Comparison of ENCODE assay signal across 22 cellular contexts in the genomic region with DNA sequence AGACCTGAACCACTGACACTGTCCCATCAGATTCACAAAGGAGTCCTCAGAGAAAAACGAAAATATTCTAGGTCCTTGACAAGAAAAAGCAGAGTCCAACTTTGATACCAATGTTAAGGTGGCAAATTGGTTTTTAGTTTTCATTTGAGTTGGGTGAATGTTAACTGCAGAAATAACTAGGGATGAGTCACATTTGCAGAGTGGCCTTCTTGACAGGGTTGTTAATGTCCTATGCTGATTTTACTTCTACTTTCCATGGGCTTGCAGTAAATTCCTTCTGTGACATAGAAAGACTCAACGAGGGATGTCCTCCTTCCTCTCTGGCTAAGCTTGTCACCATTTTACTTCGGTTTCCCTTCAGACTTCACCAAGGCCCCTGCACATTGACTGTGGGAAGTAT. TPM values are rescaled to one million over a fixed set of nuclear protein-coding genes. Genes with fewer than 3 reads are reported as not detected.
DNase-seq lines count a peak whose midpoint lies in the region; ATAC-seq and TF ChIP-seq lines count a peak whose summit lies in the region.
"Had no signal": no experiment of that assay in that cellular context is flagged by ENCODE, and none has a peak within 500 bp of the region (broad histone marks: within the 10 kb centered on the region; RNA-seq: fewer than 3 reads in every experiment).

No MANE protein-coding gene starts in this region.

- H3K9me3 Mint-ChIP-seq in CD4-positive, CD25-positive, alpha-beta regulatory T cell: peaks cover 0 to 24% (median 3%) of the 10 kb centered on the region in 7 donors
- peaks cover 25% of the 10 kb centered on the region for H3K9me3 Mint-ChIP-seq in T-helper 2 cell treated with Interferon-gamma antibody and Interleukin-4, amounts not matched to agents 5 μg/mL and 100 μg/mL, for 36 hours
- H3K9me3 Mint-ChIP-seq in immature natural killer cell: peaks cover 0 to 19% (median 13%) of the 10 kb centered on the region in 6 donors

- H3K79me2 ChIP-seq in hepatocyte: no peaks in the 10 kb centered on the region

- H3K36me3 Mint-ChIP-seq in CD4-positive, CD25-positive, alpha-beta regulatory T cell: peaks cover 78% of the 10 kb centered on the region
- peaks cover 98% of the 10 kb centered on the region for H3K36me3 Mint-ChIP-seq in T-helper 2 cell treated with Interferon-gamma antibody and Interleukin-4, amounts not matched to agents 5 μg/mL and 100 μg/mL, for 36 hours (ENCODE audit: low read depth)
- peaks cover 67 to 83% (median 72%) of the 10 kb centered on the region in 3 donors for H3K36me3 Mint-ChIP-seq in immature natural killer cell

- peak overlapping the region; percentile 82 to 97 (median 88) for H3K27ac Mint-ChIP-seq in CD4-positive, CD25-positive, alpha-beta regulatory T cell
- H3K27ac Mint-ChIP-seq in T-helper 2 cell treated with Interferon-gamma antibody and Interleukin-4, amounts not matched to agents 5 μg/mL and 100 μg/mL, for 36 hours: peak overlapping the region; percentile 80
- H3K27ac Mint-ChIP-seq in immature natural killer cell: peak overlapping the region; percentile 89 to 100 (median 98)
- H3K27ac Mint-ChIP-seq: nephron, progenitor cell of endocrine pancreas had no signal

- no peak overlapping the region for H3K4me2 ChIP-seq in hepatocyte

- H3K27me3 ChIP-seq in CD4-positive, CD25-positive, alpha-beta regulatory T cell (ENCODE audit: control insufficient read depth, insufficient read depth, low read length): no peaks in the 10 kb centered on the region
- no peaks in the 10 kb centered on the region for H3K27me3 ChIP-seq in hepatocyte
- H3K27me3 ChIP-seq: body of pancreas, suprapubic skin had no signal

- WGBS in hepatocyte (ENCODE audit: low lambda C conversion rate, missing lambda C conversion rate): 95% methylated on average over 3 of the region's 3 CpGs

- peaks cover 83% of the 10 kb centered on the region for H3K36me3 ChIP-seq in CD4-positive, CD25-positive, alpha-beta regulatory T cell (ENCODE audit: control insufficient read depth, insufficient read depth, low read length)
- no peaks in the 10 kb centered on the region for H3K36me3 ChIP-seq in hepatocyte (replicated peaks; ENCODE audit: insufficient read depth, low read depth)

- H4K20me1 ChIP-seq in hepatocyte (ENCODE audit: insufficient read depth, poor library complexity, severe bottlenecking): no peaks in the 10 kb centered on the region

- no peaks in the 10 kb centered on the region for H3K27me3 Mint-ChIP-seq in CD4-positive, CD25-positive, alpha-beta regulatory T cell
- H3K27me3 Mint-ChIP-seq in T-helper 2 cell treated with Interferon-gamma antibody and Interleukin-4, amounts not matched to agents 5 μg/mL and 100 μg/mL, for 36 hours (ENCODE audit: low read depth): no peaks in the 10 kb centered on the region
- H3K27me3 Mint-ChIP-seq in immature natural killer cell (ENCODE audit: low read depth in 3 of 3): peaks cover 4 to 23% (median 16%) of the 10 kb centered on the region in 3 donors
- H3K27me3 Mint-ChIP-seq: progenitor cell of endocrine pancreas had no signal

- peaks cover 18 to 21% of the 10 kb centered on the region in 2 experiments for H3K9me3 ChIP-seq in CD4-positive, CD25-positive, alpha-beta regulatory T cell (ENCODE audit: control insufficient read depth in 2 of 2, low read length in 2 of 2)
- peaks cover 5% of the 10 kb centered on the region for H3K9me3 ChIP-seq in hepatocyte (ENCODE audit: low read depth)
- H3K9me3 ChIP-seq: body of pancreas had no signal

- H3K4me1 ChIP-seq in CD4-positive, CD25-positive, alpha-beta regulatory T cell (ENCODE audit: control insufficient read depth, insufficient read depth, low read length, poor library complexity, severe bottlenecking): peaks cover 15% of the 10 kb centered on the region
- H3K4me1 ChIP-seq in hepatocyte (ENCODE audit: insufficient read depth): no peaks in the 10 kb centered on the region

- peak overlapping the region in 1 of 4 donors; percentile 61 for H3K4me3 Mint-ChIP-seq in CD4-positive, CD25-positive, alpha-beta regulatory T cell
- peak overlapping the region; percentile 70 for H3K4me3 Mint-ChIP-seq in T-helper 2 cell treated with Interferon-gamma antibody and Interleukin-4, amounts not matched to agents 5 μg/mL and 100 μg/mL, for 36 hours
- peak overlapping the region; percentile 41 to 92 (median 90) for H3K4me3 Mint-ChIP-seq in immature natural killer cell
- H3K4me3 Mint-ChIP-seq: nephron had no signal

- DNase-seq in CD4-positive, CD25-positive, alpha-beta regulatory T cell: no peak
- DNase-seq in EH (ENCODE audit: low read depth): peak; percentile 38
- no peak for DNase-seq in T-helper 2 cell treated with Interferon-gamma antibody and Interleukin-4, amounts not matched to agents 5 μg/mL and 100 μg/mL, for 36 hours (ENCODE audit: low spot score)
- DNase-seq in immature natural killer cell: peak in 1 of 3 donors; percentile 30
- DNase-seq in kidney glomerular epithelial cell (lab: John Stamatoyannopoulos, UW): no peak
- DNase-seq in mucosa of gallbladder (ENCODE audit: low spot score): no peak
- no peak for DNase-seq in hepatocyte (ENCODE audit: low spot score)
- DNase-seq: activated CD4-positive, alpha-beta T cell treated with anti-CD3 and anti-CD28 coated beads, Interleukin-2, amount 50 U/mL, for 4 hours; activated effector memory CD4-positive, alpha-beta T cell treated with Interleukin-2 at 50 U/mL for 16 hours; AML-193; body of pancreas; DMS 273 treated with DMSO at 0.1 percent for 48 hours; GF-D8; islet precursor cell; NCI-H1436 treated with DMSO at 0.1 percent for 48 hours; small intestine; stimulated activated CD4-positive, alpha-beta T cell treated with anti-CD3 and anti-CD28 coated beads, Interleukin-4, amount 100 ng/mL, for 4 hours had no signal

- H2AFZ ChIP-seq in hepatocyte: no peak overlapping the region

- no peak overlapping the region for H3K4me3 ChIP-seq in CD4-positive, CD25-positive, alpha-beta regulatory T cell (ENCODE audit: low read depth, low read length)
- H3K4me3 ChIP-seq in hepatocyte: no peak overlapping the region
- H3K4me3 ChIP-seq: body of pancreas, GM12878, suprapubic skin had no signal

- no peak for ATAC-seq in CD4-positive, CD25-positive, alpha-beta regulatory T cell (ENCODE audit: low read depth in 2 of 2)
- ATAC-seq: body of pancreas, GM12878, SK-N-SH treated with all-trans-retinoic acid at 6 μM for 48 hours had no signal

- no peaks in the 10 kb centered on the region for H3K9me2 ChIP-seq in hepatocyte (replicated peaks; ENCODE audit: insufficient read depth)

- peak overlapping the region; percentile 36 for H3K27ac ChIP-seq in CD4-positive, CD25-positive, alpha-beta regulatory T cell (ENCODE audit: insufficient read depth, low read length, poor library complexity, severe bottlenecking)
- no peak overlapping the region for H3K27ac ChIP-seq in hepatocyte
- H3K27ac ChIP-seq: body of pancreas, suprapubic skin had no signal

- TF ChIP-seq CTCF in hepatocyte (IDR thresholded peaks at IDR 0.05; ENCODE audit: poor library complexity): no peak

- H3K4me1 Mint-ChIP-seq in CD4-positive, CD25-positive, alpha-beta regulatory T cell: peaks cover 7 to 50% (median 14%) of the 10 kb centered on the region in 4 donors
- H3K4me1 Mint-ChIP-seq in T-helper 2 cell treated with Interferon-gamma antibody and Interleukin-4, amounts not matched to agents 5 μg/mL and 100 μg/mL, for 36 hours (ENCODE audit: low read depth): peaks cover 49% of the 10 kb centered on the region
- peaks cover 55 to 63% of the 10 kb centered on the region in 2 donors for H3K4me1 Mint-ChIP-seq in immature natural killer cell
- H3K4me1 Mint-ChIP-seq: nephron had no signal

RNA-seq across cellular contexts. Expression of gene ICAM2, which starts 47.2 kb away (rescaled TPM):
- total RNA-seq in CD4-positive, CD25-positive, alpha-beta regulatory T cell: 106 TPM
- polyA plus RNA-seq in CD4-positive, CD25-positive, alpha-beta regulatory T cell: 100 to 1,000 TPM; 465 to 625 (median 548) TPM
- polyA plus RNA-seq in immature natural killer cell (100 to 1,000 TPM; 327 to 535 (median 329) TPM), hepatocyte (2.7 and 3.4 TPM in 2 replicates)
- total RNA-seq in mucosa of gallbladder (14.8 TPM), hepatocyte (6.0 and 8.4 TPM in 2 replicates)
